In genomic region chr17:68019675-68020450, GRCh38 we compare ENCODE assay signal across 8 cellular contexts. TPM values are rescaled to one million over a fixed set of nuclear protein-coding genes. Genes with fewer than 3 reads are reported as not detected.
DNase-seq lines count a peak whose midpoint lies in the region; ATAC-seq and TF ChIP-seq lines count a peak whose summit lies in the region.

No MANE protein-coding gene starts in this region.

- DNase-seq in DND-41 (peak; percentile 98), KBM-7 (peak; percentile 98), PC-3 (peak; percentile 99)
- peak; percentile 99 for DNase-seq in activated T-cell treated with anti-CD3 and anti-CD28 coated beads, Interleukin-2, amount 50 U/mL, for 4 hours
- peak; percentile 96 to 97 for DNase-seq in stimulated activated CD8-positive, alpha-beta memory T cell treated with anti-CD3 and anti-CD28 coated beads, Interleukin-7, amount 100 ng/mL, for 1 hour (ENCODE audit: low read depth in 2 of 2)

- peak overlapping the region; percentile 86 for H3K4me3 Mint-ChIP-seq in activated T-cell treated with anti-CD3 and anti-CD28 coated beads, Interleukin-2, amount 50 U/mL, for 4 hours

- no peaks in the 10 kb centered on the region for H3K9me2 ChIP-seq in PC-3 (replicated peaks; ENCODE audit: low read length)

- H3K79me2 ChIP-seq in DND-41 (ENCODE audit: insufficient read depth, low read length) (no peaks in the 10 kb centered on the region), PC-3 (ENCODE audit: low read length) (no peaks in the 10 kb centered on the region)

- ATAC-seq in DND-41 (ENCODE audit: insufficient read depth, low read depth) = peak; percentile 88
- ATAC-seq in GM21723 (IDR thresholded peaks at IDR 0.05; ENCODE audit: unreplicated experiment) = peak; percentile 86
- peak; percentile 91 for ATAC-seq in PC-3
- ATAC-seq in activated T-cell treated with anti-CD3 and anti-CD28 coated beads, Interleukin-2, amount 50 U/mL, for 4 hours = peak; percentile 92 to 94
- peak; percentile 97 for ATAC-seq in esophagus mucosa

- H4K20me1 ChIP-seq in DND-41 (ENCODE audit: insufficient read depth, low read length) = no peaks in the 10 kb centered on the region
- H4K20me1 ChIP-seq in PC-3 (ENCODE audit: low read length) = no peaks in the 10 kb centered on the region

- H3K27ac ChIP-seq in DND-41 (ENCODE audit: low read length) (peak overlapping the region; percentile 84), PC-3 (ENCODE audit: low read length) (peak overlapping the region; percentile 44), muscle layer of colon (ENCODE audit: low read depth, low read length) (peak overlapping the region; percentile 94)

- no peaks in the 10 kb centered on the region for H3K36me3 Mint-ChIP-seq in activated T-cell treated with anti-CD3 and anti-CD28 coated beads, Interleukin-2, amount 50 U/mL, for 4 hours (ENCODE audit: insufficient read depth)

- H3K9ac ChIP-seq in DND-41 (ENCODE audit: low read depth, low read length) (peak overlapping the region; percentile 79), PC-3 (ENCODE audit: low read length) (peak overlapping the region; percentile 81), muscle layer of colon (ENCODE audit: low read length) (peak overlapping the region; percentile 60)

- peaks cover 2% of the 10 kb centered on the region for H3K27me3 Mint-ChIP-seq in activated T-cell treated with anti-CD3 and anti-CD28 coated beads, Interleukin-2, amount 50 U/mL, for 4 hours (ENCODE audit: low read depth)

- H3K4me1 ChIP-seq in DND-41 (ENCODE audit: insufficient read depth, low read length) = peaks cover 15% of the 10 kb centered on the region
- H3K4me1 ChIP-seq in PC-3 (ENCODE audit: insufficient read depth, low read length) = peaks cover 5% of the 10 kb centered on the region
- peaks cover 4% of the 10 kb centered on the region for H3K4me1 ChIP-seq in muscle layer of colon (ENCODE audit: insufficient read depth, low read length)

- no peaks in the 10 kb centered on the region for H3F3A ChIP-seq in PC-3 (ENCODE audit: low read length, unreplicated experiment)

- CTCF ChIA-PET in PC-3 (lab: Charles Lee) = interaction anchor here (0.6 to 1.0 kb wide), 3 partner anchors 9 to 1448 kb away, joined by 3 to 5 read pairs (median 5); no protein-coding TSS in a partner anchor

- in situ Hi-C loops in KBM-7 (cut with MboI; ENCODE audit: low pct_unique_long_range_greater_than_20kb, low sequenced_read_pairs) = no loop called here

- POLR2A ChIA-PET in PC-3 (lab: Charles Lee; ENCODE audit: unreplicated experiment) = interaction anchor here (0.6 to 1.2 kb wide), 3 partner anchors 13 to 25 kb away, joined by 3 to 6 read pairs (median 4); partner anchors contain the start of gene KPNA2

- H3K4me1 Mint-ChIP-seq in activated T-cell treated with anti-CD3 and anti-CD28 coated beads, Interleukin-2, amount 50 U/mL, for 4 hours (ENCODE audit: low read depth) = peaks cover 11% of the 10 kb centered on the region

- peak; percentile 52 for TF ChIP-seq CTCF in DND-41 (IDR thresholded peaks at IDR 0.05; ENCODE audit: borderline replicate concordance, extremely low read depth, low read length, poor library complexity, severe bottlenecking)
- TF ChIP-seq CTCF in PC-3 (conservative IDR thresholded peaks at IDR 0.05; ENCODE audit: low read depth, low read length) = no peak; the same call in 1 of the 2 replicates

- H3K4me2 ChIP-seq in DND-41 (ENCODE audit: insufficient read depth, low read length) = peak overlapping the region; percentile 68
- H3K4me2 ChIP-seq in PC-3 (ENCODE audit: low read length) = peak overlapping the region; percentile 89

- H2AFZ ChIP-seq in DND-41 (ENCODE audit: low read depth, low read length) = peak overlapping the region; percentile 83
- H2AFZ ChIP-seq in PC-3 (ENCODE audit: low read length) = peak overlapping the region; percentile 94

- H3K27me3 ChIP-seq in DND-41 (ENCODE audit: insufficient read depth, low read length, poor library complexity) = no peaks in the 10 kb centered on the region
- H3K27me3 ChIP-seq in PC-3 (ENCODE audit: low read length) = no peaks in the 10 kb centered on the region
- no peaks in the 10 kb centered on the region for H3K27me3 ChIP-seq in muscle layer of colon (ENCODE audit: control insufficient read depth in 1 of 2, insufficient read depth in 2 of 2, low read length in 2 of 2)

- H3K36me3 ChIP-seq in DND-41 (ENCODE audit: insufficient read depth, low read length) = no peaks in the 10 kb centered on the region
- no peaks in the 10 kb centered on the region for H3K36me3 ChIP-seq in PC-3 (ENCODE audit: low read depth, low read length)
- no peaks in the 10 kb centered on the region for H3K36me3 ChIP-seq in muscle layer of colon (ENCODE audit: insufficient read depth, low read length)

- no peaks in the 10 kb centered on the region for H3K9me3 Mint-ChIP-seq in activated T-cell treated with anti-CD3 and anti-CD28 coated beads, Interleukin-2, amount 50 U/mL, for 4 hours

- no peaks in the 10 kb centered on the region for H3K9me3 ChIP-seq in DND-41 (ENCODE audit: insufficient read depth, low read length, severe bottlenecking)
- no peaks in the 10 kb centered on the region for H3K9me3 ChIP-seq in PC-3 (ENCODE audit: low read length)
- no peaks in the 10 kb centered on the region for H3K9me3 ChIP-seq in muscle layer of colon (ENCODE audit: low read length)

- H3K4me3 ChIP-seq in DND-41 (ENCODE audit: low read depth in 1 of 2, low read length in 2 of 2) (peak overlapping the region; percentile 54 to 65; a peak in 3 of 4 replicates), PC-3 (ENCODE audit: low read length) (peak overlapping the region; percentile 68), muscle layer of colon (ENCODE audit: low read depth in 1 of 2, low read length in 2 of 2) (peak overlapping the region; percentile 56 to 91)

- TSS peak; percentile 100 for BruUV-seq in PC-3 (replicated peaks; lab: Mats Ljungman, UMichigan)

- intact Hi-C loops in PC-3 (cut with micrococcal nuclease) = loop anchor here (1.0 kb wide), 2 partner anchors 15 to 25 kb away; partner anchors contain the start of gene KPNA2

RNA-seq across cellular contexts. Expression of gene KPNA2, which starts 15.7 kb away (rescaled TPM):
- total RNA-seq in PC-3 (2014; rRNA removed) (223 and 288 TPM in 2 replicates), esophagus mucosa (85.5 TPM)
- total RNA-seq in activated T-cell treated with anti-CD3 and anti-CD28 coated beads, Interleukin-2, amount 50 U/mL, for 4 hours = 100 to 1,000 TPM; 139 to 140 (median 139) TPM

RNA-seq across cellular contexts. Expression of gene C17orf58, which starts 23.6 kb away (rescaled TPM):
- total RNA-seq in PC-3 (2014; rRNA removed) (13.2 and 25.3 TPM in 2 replicates), esophagus mucosa (5.9 TPM)
- total RNA-seq in activated T-cell treated with anti-CD3 and anti-CD28 coated beads, Interleukin-2, amount 50 U/mL, for 4 hours = 10 to 100 TPM; 14.9 to 24.3 (median 19.2) TPM

Comparison
In these comparisons a context has a peak if more than half of its experiments do, and no peak if none do; other contexts are left out.
1. Peak in every context shown above with its lines: DNase-seq, ATAC-seq, H3K4me3 ChIP-seq and H3K27ac ChIP-seq.
2. H3K27ac ChIP-seq: peak in every context shown above with its lines; median percentile 94 in muscle layer of colon; 84 in DND-41; 44 in PC-3.